In genomic region chr22:32482708-32483107, GRCh38 we compare ENCODE assay signal across 12 cellular contexts.
A peak's percentile ranks its signal among the peaks of the same experiment; 100 is the strongest.
DNase-seq lines count a peak whose midpoint lies in the region.
"Had no signal": no experiment of that assay in that cellular context is flagged by ENCODE, and none has a peak within 500 bp of the region (broad histone marks: within the 10 kb centered on the region; RNA-seq: fewer than 3 reads in every experiment).

No MANE protein-coding gene starts in this region.

- DNase-seq in activated T-cell treated with anti-CD3 and anti-CD28 coated beads, Interleukin-2, amount 50 U/mL, for 48 hours, result peak; percentile 31 to 35
- DNase-seq in activated T-cell treated with anti-CD3 and anti-CD28 coated beads for 4 hours (no peak), HUDEP-2 (lab: John Stamatoyannopoulos, UW; ENCODE audit: unreplicated experiment in 76 of 76) (peak in 61 of 76 experiments; percentile 9 to 90 (median 63)), astrocyte of the hippocampus (ENCODE audit: low read depth, low spot score) (peak; percentile 17), NOMO-1 treated with DMSO at 0.1 percent for 48 hours (lab: John Stamatoyannopoulos, UW; ENCODE audit: unreplicated experiment) (no peak), putamen (ENCODE audit: low spot score) (no peak), NCI-H510A treated with DMSO at 0.1 percent for 48 hours (lab: John Stamatoyannopoulos, UW) (no peak)
- DNase-seq in stimulated activated CD4-positive, alpha-beta T cell treated with anti-CD3 and anti-CD28 coated beads, TNF-alpha, amount 100 ng/mL, for 24 hours (ENCODE audit: low read depth in 3 of 3), result peak in 2 of 3 experiments; percentile 4 to 32
- DNase-seq: DMS153, midbrain, NCI-H1417, tibial artery had no signal

Comparison
In these comparisons a context has a peak if more than half of its experiments do, and no peak if none do; other contexts are left out.
1. DNase-seq: peak in activated T-cell treated with anti-CD3 and anti-CD28 coated beads, Interleukin-2, amount 50 U/mL, for 48 hours (2 of 2), HUDEP-2 (61 of 76), astrocyte of the hippocampus (single experiment) and stimulated activated CD4-positive, alpha-beta T cell treated with anti-CD3 and anti-CD28 coated beads, TNF-alpha, amount 100 ng/mL, for 24 hours (2 of 3); none in activated T-cell treated with anti-CD3 and anti-CD28 coated beads for 4 hours (single experiment), NOMO-1 treated with DMSO at 0.1 percent for 48 hours (single experiment), putamen (single experiment) and NCI-H510A treated with DMSO at 0.1 percent for 48 hours (single experiment).